Comparison of ENCODE assay signal across 1 cellular context in the genomic region with DNA sequence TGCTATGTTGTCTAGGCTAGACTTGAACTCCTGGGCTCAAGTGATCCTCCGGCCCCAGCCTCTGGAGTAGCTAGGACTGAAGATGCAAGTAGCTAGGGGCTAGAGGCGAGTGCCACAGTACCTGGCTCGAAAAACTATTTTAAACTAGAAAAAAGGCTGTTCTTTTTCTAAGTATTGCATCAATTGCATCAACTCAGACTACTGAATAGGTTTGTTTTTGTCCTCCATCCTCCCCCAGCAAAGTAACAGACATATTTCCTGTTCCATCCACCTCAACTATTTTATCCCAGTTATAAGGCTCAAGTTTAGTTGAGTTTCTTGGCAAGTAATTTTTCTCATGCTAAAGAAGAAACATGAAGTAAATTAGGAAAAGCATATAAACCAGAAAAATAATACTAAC.
TF ChIP-seq lines count a peak whose summit lies in the region.

No MANE protein-coding gene starts in this region.

TF ChIP-seq in HCT116, 20 proteins besides CTCF, POLR2A, EP300 and RAD21:
- no peak for TF ChIP-seq EZH2phosphoT487 (IDR thresholded peaks at IDR 0.05; ENCODE audit: borderline replicate concordance)
- no peak for TF ChIP-seq FOSL1 (IDR thresholded peaks at IDR 0.05; ENCODE audit: low read depth)
- TF ChIP-seq POLR2AphosphoS5 (IDR thresholded peaks at IDR 0.05; ENCODE audit: low read depth, low read length), result no peak
- no peak for TF ChIP-seq JUND (IDR thresholded peaks at IDR 0.05)
- TF ChIP-seq CBX3 (IDR thresholded peaks at IDR 0.05; ENCODE audit: low read depth), result no peak
- no peak for TF ChIP-seq CEBPB (IDR thresholded peaks at IDR 0.05; ENCODE audit: low read depth)
- TF ChIP-seq EZH2 (IDR thresholded peaks at IDR 0.05), result no peak
- no peak for TF ChIP-seq SRF (IDR thresholded peaks at IDR 0.05; ENCODE audit: low read depth)
- TF ChIP-seq YY1 (IDR thresholded peaks at IDR 0.05; ENCODE audit: extremely low read depth, insufficient replicate concordance, low read depth, low read length), result no peak
- no peak for TF ChIP-seq SIN3A (IDR thresholded peaks at IDR 0.05; ENCODE audit: low read depth)
